21 cellular contexts compared by ENCODE assay signal in genomic region chr1:55823521-55824296, GRCh38.
A peak's percentile ranks its signal among the peaks of the same experiment; 100 is the strongest.
DNase-seq lines count a peak whose midpoint lies in the region; ATAC-seq and TF ChIP-seq lines count a peak whose summit lies in the region.
"Had no signal": no experiment of that assay in that cellular context is flagged by ENCODE, and none has a peak within 500 bp of the region (broad histone marks: within the 10 kb centered on the region; RNA-seq: fewer than 3 reads in every experiment).

No MANE protein-coding gene starts in this region.

- H3K9me3 Mint-ChIP-seq in effector memory CD8-positive, alpha-beta T cell = peaks cover 3 to 7% of the 10 kb centered on the region in 2 donors
- no peaks in the 10 kb centered on the region for H3K9me3 Mint-ChIP-seq in activated naive CD8-positive, alpha-beta T cell treated with anti-CD3 and anti-CD28 coated beads, Interleukin-2, amount 50 U/mL, for 24 hours
- H3K9me3 Mint-ChIP-seq in endodermal cell = no peaks in the 10 kb centered on the region
- H3K9me3 Mint-ChIP-seq: activated B cell treated with CpG ODN at 0.5 μM for 24 hours; activated T-helper 2 cell treated with anti-CD3 and anti-CD28 coated beads, Interferon-gamma antibody, Interleukin-2, Interleukin-4, amounts not matched to agents 10 μg/mL and 5 μg/mL and 100 μg/mL, durations not matched to agents 14 hours and 24 hours and 36 hours; IgD-negative memory B cell had no signal

- DNase-seq in DMS53 treated with DMSO at 0.1 percent for 48 hours (lab: John Stamatoyannopoulos, UW; ENCODE audit: unreplicated experiment) (peak; percentile 93), OCI-M1 (lab: John Stamatoyannopoulos, UW) (peak; percentile 2), epithelial cell of esophagus (ENCODE audit: low read depth) (peak; percentile 13), endodermal cell (no peak)
- DNase-seq in effector memory CD8-positive, alpha-beta T cell = no peak
- no peak for DNase-seq in activated naive CD8-positive, alpha-beta T cell treated with anti-CD3 and anti-CD28 coated beads, Interleukin-2, amount 50 U/mL, for 24 hours
- DNase-seq: activated B cell treated with CpG ODN at 0.5 μM for 24 hours; anterior cingulate cortex; heart left ventricle; kidney; NCI-H1048; right cardiac atrium; stimulated activated CD4-positive, alpha-beta T cell treated with anti-CD3 and anti-CD28 coated beads, Interleukin-2, amount 100 ng/mL, for 24 hours; T-helper 17 cell had no signal

- H3K27ac ChIP-seq in parathyroid adenoma = peak overlapping the region; percentile 80
- no peak overlapping the region for H3K27ac ChIP-seq in endodermal cell (ENCODE audit: low read depth, low read length)
- H3K27ac ChIP-seq: BLaER1 treated with 17β-estradiol and CSF1 and Interleukin-3, amounts not matched to agents 10 nM and 100 nM; coronary artery; heart left ventricle; neutrophil had no signal

- H3K36me3 Mint-ChIP-seq in effector memory CD8-positive, alpha-beta T cell (ENCODE audit: insufficient read depth) = no peaks in the 10 kb centered on the region
- no peaks in the 10 kb centered on the region for H3K36me3 Mint-ChIP-seq in activated naive CD8-positive, alpha-beta T cell treated with anti-CD3 and anti-CD28 coated beads, Interleukin-2, amount 50 U/mL, for 24 hours (ENCODE audit: low read depth)
- no peaks in the 10 kb centered on the region for H3K36me3 Mint-ChIP-seq in endodermal cell (ENCODE audit: low read depth)
- H3K36me3 Mint-ChIP-seq: IgD-negative memory B cell had no signal

- no peaks in the 10 kb centered on the region for H3K4me1 Mint-ChIP-seq in effector memory CD8-positive, alpha-beta T cell (ENCODE audit: low read depth in 2 of 2)
- H3K4me1 Mint-ChIP-seq in activated naive CD8-positive, alpha-beta T cell treated with anti-CD3 and anti-CD28 coated beads, Interleukin-2, amount 50 U/mL, for 24 hours = no peaks in the 10 kb centered on the region
- H3K4me1 Mint-ChIP-seq in endodermal cell = peaks cover 14% of the 10 kb centered on the region
- H3K4me1 Mint-ChIP-seq: activated B cell treated with CpG ODN at 0.5 μM for 24 hours, IgD-negative memory B cell, T-helper 17 cell had no signal

- H3K27me3 Mint-ChIP-seq in effector memory CD8-positive, alpha-beta T cell = no peaks in the 10 kb centered on the region
- peaks cover 3% of the 10 kb centered on the region for H3K27me3 Mint-ChIP-seq in activated naive CD8-positive, alpha-beta T cell treated with anti-CD3 and anti-CD28 coated beads, Interleukin-2, amount 50 U/mL, for 24 hours
- peaks cover 17% of the 10 kb centered on the region for H3K27me3 Mint-ChIP-seq in endodermal cell (ENCODE audit: insufficient read depth)

- H3K9ac ChIP-seq in parathyroid adenoma = no peak overlapping the region
- no peak overlapping the region for H3K9ac ChIP-seq in endodermal cell (ENCODE audit: extremely low read depth, low read length, poor library complexity, severe bottlenecking)
- H3K9ac ChIP-seq: BLaER1 treated with 17β-estradiol and CSF1 and Interleukin-3, amounts not matched to agents 10 nM and 100 nM had no signal

- H3K27me3 ChIP-seq in parathyroid adenoma (ENCODE audit: control insufficient read depth, insufficient read depth, low read length) = no peaks in the 10 kb centered on the region
- peaks cover 10% of the 10 kb centered on the region for H3K27me3 ChIP-seq in endodermal cell (ENCODE audit: control insufficient read depth, insufficient read depth, low read length, poor library complexity, severe bottlenecking)
- H3K27me3 ChIP-seq: heart left ventricle, neutrophil had no signal

- H3K79me2 ChIP-seq in parathyroid adenoma = no peaks in the 10 kb centered on the region

- H2AFZ ChIP-seq in parathyroid adenoma = no peak overlapping the region

- H3K27ac Mint-ChIP-seq in effector memory CD8-positive, alpha-beta T cell = no peak overlapping the region
- no peak overlapping the region for H3K27ac Mint-ChIP-seq in activated naive CD8-positive, alpha-beta T cell treated with anti-CD3 and anti-CD28 coated beads, Interleukin-2, amount 50 U/mL, for 24 hours
- H3K27ac Mint-ChIP-seq in endodermal cell = no peak overlapping the region
- H3K27ac Mint-ChIP-seq: activated B cell treated with CpG ODN at 0.5 μM for 24 hours; activated T-helper 2 cell treated with anti-CD3 and anti-CD28 coated beads, Interferon-gamma antibody, Interleukin-2, Interleukin-4, amounts not matched to agents 10 μg/mL and 5 μg/mL and 100 μg/mL, durations not matched to agents 14 hours and 24 hours and 36 hours; IgD-negative memory B cell; T-helper 17 cell had no signal

- no peak overlapping the region for H3K4me2 ChIP-seq in parathyroid adenoma (ENCODE audit: low read length)
- H3K4me2 ChIP-seq: BLaER1 treated with 17β-estradiol and CSF1 and Interleukin-3, amounts not matched to agents 10 nM and 100 nM had no signal

- H3K36me3 ChIP-seq in parathyroid adenoma (ENCODE audit: control insufficient read depth, insufficient read depth, low read length) (no peaks in the 10 kb centered on the region), endodermal cell (ENCODE audit: control insufficient read depth, insufficient read depth, low read length) (no peaks in the 10 kb centered on the region)
- H3K36me3 ChIP-seq: BLaER1 treated with 17β-estradiol and CSF1 and Interleukin-3, amounts not matched to agents 10 nM and 100 nM; heart left ventricle; neutrophil had no signal

- no peaks in the 10 kb centered on the region for H3K9me3 ChIP-seq in parathyroid adenoma (ENCODE audit: control insufficient read depth, low read length)
- no peaks in the 10 kb centered on the region for H3K9me3 ChIP-seq in endodermal cell (ENCODE audit: control insufficient read depth, low read length)
- H3K9me3 ChIP-seq: BLaER1 treated with 17β-estradiol and CSF1 and Interleukin-3, amounts not matched to agents 10 nM and 100 nM; heart left ventricle; neutrophil had no signal

- ATAC-seq in GM21825 (IDR thresholded peaks at IDR 0.05; ENCODE audit: unreplicated experiment) = no peak
- ATAC-seq in effector memory CD8-positive, alpha-beta T cell (replicated peaks) = no peak
- no peak for ATAC-seq in activated naive CD8-positive, alpha-beta T cell treated with anti-CD3 and anti-CD28 coated beads, Interleukin-2, amount 50 U/mL, for 24 hours
- ATAC-seq: heart left ventricle, right cardiac atrium, T-helper 17 cell had no signal

- no peak for TF ChIP-seq CTCF in epithelial cell of esophagus (IDR thresholded peaks at IDR 0.05; ENCODE audit: insufficient read depth, low read depth, low read length, missing control alignments)
- TF ChIP-seq CTCF in parathyroid adenoma (IDR thresholded peaks at IDR 0.05) = no peak
- no peak for TF ChIP-seq CTCF in endodermal cell (conservative IDR thresholded peaks at IDR 0.05)

- no peak overlapping the region for H3K4me3 Mint-ChIP-seq in effector memory CD8-positive, alpha-beta T cell
- H3K4me3 Mint-ChIP-seq in activated naive CD8-positive, alpha-beta T cell treated with anti-CD3 and anti-CD28 coated beads, Interleukin-2, amount 50 U/mL, for 24 hours = no peak overlapping the region
- no peak overlapping the region for H3K4me3 Mint-ChIP-seq in endodermal cell
- H3K4me3 Mint-ChIP-seq: activated B cell treated with CpG ODN at 0.5 μM for 24 hours, IgD-negative memory B cell, T-helper 17 cell had no signal

- H3K4me3 ChIP-seq in epithelial cell of esophagus (ENCODE audit: low read length) = no peak overlapping the region
- no peak overlapping the region for H3K4me3 ChIP-seq in parathyroid adenoma (ENCODE audit: low read depth, low read length)
- H3K4me3 ChIP-seq in endodermal cell (ENCODE audit: low read length) = no peak overlapping the region
- H3K4me3 ChIP-seq: BLaER1 treated with 17β-estradiol and CSF1 and Interleukin-3, amounts not matched to agents 10 nM and 100 nM; coronary artery; heart left ventricle had no signal

- H3K4me1 ChIP-seq in parathyroid adenoma (peaks cover 35% of the 10 kb centered on the region), endodermal cell (ENCODE audit: control insufficient read depth, insufficient read depth, low read length) (peaks cover 5% of the 10 kb centered on the region)
- H3K4me1 ChIP-seq: BLaER1 treated with 17β-estradiol and CSF1 and Interleukin-3, amounts not matched to agents 10 nM and 100 nM; heart left ventricle had no signal

- 71 to 86% methylated on average over 3 to 6 of the region's 6 CpGs for WGBS in endodermal cell (ENCODE audit: insufficient coverage in 1 of 2, insufficient read length in 1 of 2), 2 experiments

Comparison
In these comparisons a context has a peak if more than half of its experiments do, and no peak if none do; other contexts are left out.
1. DNase-seq: peak in DMS53 treated with DMSO at 0.1 percent for 48 hours (single experiment), OCI-M1 (single experiment) and epithelial cell of esophagus (single experiment); none in effector memory CD8-positive, alpha-beta T cell (0 of 3), activated naive CD8-positive, alpha-beta T cell treated with anti-CD3 and anti-CD28 coated beads, Interleukin-2, amount 50 U/mL, for 24 hours (single experiment) and endodermal cell (single experiment).